Comparison of ENCODE assay signal across 16 cellular contexts in the genomic region with DNA sequence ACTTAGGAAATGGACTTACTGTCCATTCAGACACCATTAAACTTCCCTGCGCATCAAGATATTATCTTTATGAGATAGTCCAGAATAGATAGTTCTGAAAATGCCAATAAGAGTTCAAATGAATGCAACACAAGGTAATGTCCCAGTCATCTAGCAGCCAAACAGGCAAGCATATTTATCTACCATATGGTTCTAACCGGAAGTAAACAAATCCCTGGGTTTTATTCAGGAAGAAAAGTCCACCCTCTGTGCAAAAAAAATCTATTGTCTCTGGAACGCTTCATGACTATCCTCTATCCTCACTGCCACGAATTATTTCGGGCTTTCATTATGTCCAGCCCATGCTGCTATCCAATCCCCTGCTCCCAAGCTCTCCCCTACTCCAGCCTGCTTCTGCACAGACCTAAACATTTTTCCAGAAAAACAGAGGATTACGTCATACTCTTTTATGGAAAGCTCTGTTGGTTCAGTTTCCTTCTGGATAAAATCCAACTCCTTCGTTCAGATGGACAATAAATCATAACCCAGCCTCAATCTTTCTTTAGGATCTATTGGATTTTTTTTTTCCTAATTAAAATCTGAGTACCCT. TPM values are rescaled to one million over a fixed set of nuclear protein-coding genes. Genes with fewer than 3 reads are reported as not detected.
DNase-seq lines count a peak whose midpoint lies in the region; ATAC-seq, FAIRE-seq and TF ChIP-seq lines count a peak whose summit lies in the region.
"Had no signal": no experiment of that assay in that cellular context is flagged by ENCODE, and none has a peak within 500 bp of the region (broad histone marks: within the 10 kb centered on the region; RNA-seq: fewer than 3 reads in every experiment).

No MANE protein-coding gene starts in this region.

- TF ChIP-seq CTCF in AG10803 (conservative IDR thresholded peaks at IDR 0.05; ENCODE audit: low read length): no peak
- TF ChIP-seq CTCF in HFF-Myc (IDR thresholded peaks at IDR 0.05; ENCODE audit: low read depth, low read length, missing control alignments): no peak

- H3K4me3 ChIP-seq in AG10803 (ENCODE audit: low read length): no peak overlapping the region
- H3K4me3 ChIP-seq in HFF-Myc (replicated peaks; ENCODE audit: low read depth, low read length): no peak overlapping the region
- H3K4me3 ChIP-seq: psoas muscle had no signal

- DNase-seq in AG10803 (ENCODE audit: low read depth) (peak; percentile 52), HFF-Myc (ENCODE audit: extremely low read depth, low read depth) (peak; percentile 58), cerebellum (ENCODE audit: low spot score) (peak; percentile 80), lung microvascular endothelial cell (ENCODE audit: low read depth in 2 of 2) (peak; percentile 20 to 86), GM19239 (ENCODE audit: insufficient read length, low spot score) (no peak), NAMALWA (ENCODE audit: low spot score) (no peak)
- DNase-seq: activated CD4-positive, alpha-beta T cell treated with anti-CD3 and anti-CD28 coated beads, Interleukin-2, amount 10 ng/mL, durations not matched to agents 7 days and 5 days; activated effector memory CD4-positive, alpha-beta T cell treated with anti-CD3 and anti-CD28 coated beads, Interleukin-2, amount 50 U/mL, for 16 hours; CD4-positive, alpha-beta T cell; KBM-7; NCI-H187; psoas muscle; stimulated activated CD4-positive, alpha-beta T cell treated with anti-CD3 and anti-CD28 coated beads, Interleukin-4, amount 100 ng/mL, for 24 hours; stimulated activated naive CD4-positive, alpha-beta T cell treated with Interleukin-2 at 50 U/mL for 16 hours had no signal

- no peak for FAIRE-seq in GM19239 (lab: Jason Lieb, UNC)

- ATAC-seq in GM21423 (IDR thresholded peaks at IDR 0.05; ENCODE audit: unreplicated experiment) (no peak), HG03432 (IDR thresholded peaks at IDR 0.05; ENCODE audit: unreplicated experiment) (no peak)
- ATAC-seq: psoas muscle had no signal

RNA-seq across cellular contexts. Expression of gene PPIL6, which starts 11.4 kb away (rescaled TPM):
- total RNA-seq in cerebellum (14.5 TPM), lung microvascular endothelial cell (0.22 and 0.60 TPM in 2 replicates)

RNA-seq across cellular contexts. Expression of gene SMPD2, which starts 11.5 kb away (rescaled TPM):
- 6.4 TPM for total RNA-seq in cerebellum
- 5.4 and 7.3 TPM in 2 replicates for total RNA-seq in lung microvascular endothelial cell

RNA-seq across cellular contexts. Expression of gene MICAL1, which starts 26.6 kb away (rescaled TPM):
- total RNA-seq in cerebellum (23.7 TPM), lung microvascular endothelial cell (12.5 and 15.9 TPM in 2 replicates)

RNA-seq across cellular contexts. Expression of gene CD164, which starts 46.7 kb away (rescaled TPM):
- total RNA-seq in cerebellum: 67.1 TPM
- 107 and 122 TPM in 2 replicates for total RNA-seq in lung microvascular endothelial cell

RNA-seq across cellular contexts. Expression of gene ZBTB24, which starts 54.0 kb away (rescaled TPM):
- total RNA-seq in cerebellum: 9.8 TPM
- total RNA-seq in lung microvascular endothelial cell: 3.1 and 4.4 TPM in 2 replicates

Comparison
In these comparisons a context has a peak if more than half of its experiments do, and no peak if none do; other contexts are left out.
1. DNase-seq: peak in AG10803 (single experiment), HFF-Myc (single experiment), cerebellum (single experiment) and lung microvascular endothelial cell (2 of 2); none in GM19239 (single experiment) and NAMALWA (single experiment).